Comparison of ENCODE assay signal across 22 cellular contexts in the genomic region with DNA sequence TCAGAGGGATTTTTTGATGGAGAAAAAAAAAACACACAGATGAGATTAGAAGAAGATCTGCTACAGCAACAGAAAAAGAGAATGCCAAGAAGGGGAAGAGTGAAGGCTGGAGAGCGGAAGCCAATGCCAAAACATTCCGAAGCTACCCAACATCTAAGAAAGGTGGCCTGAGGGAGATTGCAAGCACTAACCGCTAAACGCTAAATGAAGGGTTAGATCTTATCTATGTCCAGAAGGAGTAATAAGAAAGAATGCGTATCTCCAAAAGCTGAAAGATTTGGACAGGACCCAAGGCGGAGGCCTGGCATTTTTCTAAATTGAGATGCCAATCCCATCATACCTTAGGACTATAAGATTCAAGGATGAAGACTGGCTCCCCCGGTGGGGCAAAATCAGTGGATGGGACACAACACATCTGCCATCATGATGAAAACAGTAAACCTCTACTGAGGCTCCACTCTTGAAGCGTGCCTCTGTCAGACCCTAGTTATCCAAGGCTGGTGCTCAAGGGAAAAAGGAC. TPM values are rescaled to one million over a fixed set of nuclear protein-coding genes. Genes with fewer than 3 reads are reported as not detected.
DNase-seq lines count a peak whose midpoint lies in the region; ATAC-seq, FAIRE-seq and TF ChIP-seq lines count a peak whose summit lies in the region.
"Had no signal": no experiment of that assay in that cellular context is flagged by ENCODE, and none has a peak within 500 bp of the region (broad histone marks: within the 10 kb centered on the region; RNA-seq: fewer than 3 reads in every experiment).

No MANE protein-coding gene starts in this region.

- TF ChIP-seq POLR2A in K562 (conservative IDR thresholded peaks at IDR 0.05) = no peak

- H3K36me3 Mint-ChIP-seq in mesothelial cell of epicardium = no peaks in the 10 kb centered on the region
- no peaks in the 10 kb centered on the region for H3K36me3 Mint-ChIP-seq in CD4-positive, alpha-beta T cell (ENCODE audit: low read depth)
- H3K36me3 Mint-ChIP-seq: CD4-positive, CD25-positive, alpha-beta regulatory T cell; IgD-negative memory B cell had no signal

- in situ Hi-C loops in K562 (cut with MboI) = no loop called here

- H3K9ac ChIP-seq in K562 (ENCODE audit: insufficient read depth in 1 of 2, low read depth in 2 of 2, low read length in 2 of 2) = no peak overlapping the region
- H3K9ac ChIP-seq: GM23248 had no signal

- intact Hi-C loops in K562 (cut with micrococcal nuclease) = no loop called here
- intact Hi-C loops in CD4-positive, alpha-beta T cell (cut with DNase I, micrococcal nuclease) = no loop called here
- intact Hi-C loops in dorsolateral prefrontal cortex (cut with DNase I) = loop anchor here in 1 of 2 donors (5.0 kb wide), 1 partner anchor 36 kb away; no protein-coding TSS in a partner anchor

- H3K27me3 ChIP-seq in K562 (ENCODE audit: control insufficient read depth in 2 of 2, insufficient read depth in 2 of 2, low read length in 2 of 2) = peaks cover 9 to 25% of the 10 kb centered on the region in 2 experiments
- no peaks in the 10 kb centered on the region for H3K27me3 ChIP-seq in CD4-positive, alpha-beta T cell (ENCODE audit: control insufficient read depth, insufficient read depth, low read length)
- no peaks in the 10 kb centered on the region for H3K27me3 ChIP-seq in dorsolateral prefrontal cortex
- H3K27me3 ChIP-seq: BE2C had no signal

- 13% methylated on average over 8 of the region's 8 CpGs for WGBS in K562 (ENCODE audit: insufficient coverage, low coverage, missing lambda C conversion rate)

- FAIRE-seq in K562 (lab: Jason Lieb, UNC) = no peak
- FAIRE-seq: D721Med, GM12892, GM18507, HepG2 had no signal

- H3K36me3 ChIP-seq in K562 (ENCODE audit: control insufficient read depth, insufficient read depth, low read length) = no peaks in the 10 kb centered on the region
- H3K36me3 ChIP-seq: BE2C had no signal

- no peak for TF ChIP-seq RAD21 in K562 (CRISPR knock-in tag; conservative IDR thresholded peaks at IDR 0.05 in 1 of 2, IDR thresholded peaks at IDR 0.05 in 1 of 2)

- no peak overlapping the region for H3K4me3 ChIP-seq in K562
- H3K4me3 ChIP-seq in dorsolateral prefrontal cortex = no peak overlapping the region
- H3K4me3 ChIP-seq: GM23248 had no signal

- no peaks in the 10 kb centered on the region; the same call in 1 of the 2 replicates for H4K20me1 ChIP-seq in K562 (replicated peaks; ENCODE audit: control insufficient read depth, insufficient read depth, low read length)

- peak; percentile 74 for DNase-seq in ELF-1 (ENCODE audit: low read depth, low spot score)
- peak; percentile 48 for DNase-seq in M059J (ENCODE audit: low read depth)
- DNase-seq in K562 (ENCODE audit: extremely low read depth in 1 of 4, low spot score in 3 of 4) = no peak
- no peak for DNase-seq in mesothelial cell of epicardium (ENCODE audit: low spot score in 2 of 2, unreplicated experiment in 2 of 2)
- no peak for DNase-seq in CD4-positive, alpha-beta T cell
- no peak for DNase-seq in dorsolateral prefrontal cortex
- DNase-seq: BE2C; C1 segment of cervical spinal cord; Caco-2; CD4-positive, CD25-positive, alpha-beta regulatory T cell; GDM1; GM23248; H7; HFFc6 had no signal

- H3K27ac Mint-ChIP-seq in mesothelial cell of epicardium = peak overlapping the region; percentile 0
- H3K27ac Mint-ChIP-seq in CD4-positive, alpha-beta T cell = no peak overlapping the region
- H3K27ac Mint-ChIP-seq: HFFc6, IgD-negative memory B cell had no signal

- TF ChIP-seq CTCF in K562 (IDR thresholded peaks at IDR 0.05 in 2 of 3, conservative IDR thresholded peaks at IDR 0.05 in 1 of 3; ENCODE audit: insufficient read depth in 2 of 3, low read depth in 1 of 3, low read length in 3 of 3) (no peak), mesothelial cell of epicardium (IDR thresholded peaks at IDR 0.05; ENCODE audit: unreplicated experiment) (no peak), dorsolateral prefrontal cortex (IDR thresholded peaks at IDR 0.05 in 54 of 56, conservative IDR thresholded peaks at IDR 0.05 in 2 of 56; ENCODE audit: low read depth in 1 of 56, partially characterized antibody in 56 of 56) (no peak)
- no peak for TF ChIP-seq CTCF in CD4-positive, alpha-beta T cell (IDR thresholded peaks at IDR 0.05)

- H2AFZ ChIP-seq in K562 (ENCODE audit: low read depth, low read length) = no peak overlapping the region
- H2AFZ ChIP-seq: GM23248 had no signal

- H3K4me3 Mint-ChIP-seq in mesothelial cell of epicardium = no peak overlapping the region
- no peak overlapping the region for H3K4me3 Mint-ChIP-seq in CD4-positive, alpha-beta T cell
- H3K4me3 Mint-ChIP-seq: CD4-positive, CD25-positive, alpha-beta regulatory T cell; HFFc6; IgD-negative memory B cell had no signal

- no peaks in the 10 kb centered on the region for H3K79me2 ChIP-seq in K562 (ENCODE audit: control insufficient read depth, insufficient read depth, low read length)

- no peak overlapping the region for H3K27ac ChIP-seq in K562 (ENCODE audit: extremely low read depth, low read depth, low read length)
- H3K27ac ChIP-seq in CD4-positive, alpha-beta T cell (ENCODE audit: low read depth, low read length) = no peak overlapping the region
- H3K27ac ChIP-seq in dorsolateral prefrontal cortex = no peak overlapping the region
- H3K27ac ChIP-seq: GM23248 had no signal

- H3K4me2 ChIP-seq in K562 (ENCODE audit: insufficient read depth, low read length) = no peak overlapping the region

- BruUV-seq in K562 (replicated peaks; lab: Mats Ljungman, UMichigan) = no TSS peak

- H3K27me3 Mint-ChIP-seq in mesothelial cell of epicardium (ENCODE audit: low read depth) = no peaks in the 10 kb centered on the region
- no peaks in the 10 kb centered on the region for H3K27me3 Mint-ChIP-seq in CD4-positive, alpha-beta T cell

- CTCF ChIA-PET in K562 (lab: Yijun Ruan, JAX; ENCODE audit: low intra/inter-chr PET ratio) = no interaction called here
- CTCF ChIA-PET in CD4-positive, alpha-beta T cell (lab: Charles Lee) = no interaction called here

- no peaks in the 10 kb centered on the region for H3K9me3 ChIP-seq in K562 (replicated peaks; ENCODE audit: control insufficient read depth, insufficient read depth, low read depth, low read length)
- no peaks in the 10 kb centered on the region for H3K9me3 ChIP-seq in CD4-positive, alpha-beta T cell (ENCODE audit: control insufficient read depth, low read length)
- H3K9me3 ChIP-seq: BE2C had no signal

- no peak for TF ChIP-seq EP300 in K562 (IDR thresholded peaks at IDR 0.05; ENCODE audit: low read length)

- ATAC-seq in K562 = no peak
- ATAC-seq in HG02623 (IDR thresholded peaks at IDR 0.05; ENCODE audit: unreplicated experiment) = no peak
- no peak for ATAC-seq in CD4-positive, alpha-beta T cell (ENCODE audit: poor library complexity)
- ATAC-seq: HCT116, HepG2 had no signal

- peaks cover 17% of the 10 kb centered on the region for H3K4me1 Mint-ChIP-seq in mesothelial cell of epicardium
- no peaks in the 10 kb centered on the region for H3K4me1 Mint-ChIP-seq in CD4-positive, alpha-beta T cell (ENCODE audit: low read depth)

- no peaks in the 10 kb centered on the region for H3K9me3 Mint-ChIP-seq in mesothelial cell of epicardium
- H3K9me3 Mint-ChIP-seq in CD4-positive, alpha-beta T cell = no peaks in the 10 kb centered on the region
- H3K9me3 Mint-ChIP-seq: CD4-positive, CD25-positive, alpha-beta regulatory T cell; HFFc6; IgD-negative memory B cell had no signal

- POLR2A ChIA-PET in K562 (lab: Yijun Ruan, JAX) = interaction anchor here (0.6 to 2.2 kb wide), 2 partner anchors 15 to 136 kb away, joined by 3 to 6 read pairs; partner anchors contain the start of genes HMGB1 and USPL1
- POLR2A ChIA-PET in CD4-positive, alpha-beta T cell (lab: Charles Lee) = no interaction called here

- no peaks in the 10 kb centered on the region for H3K4me1 ChIP-seq in K562 (replicated peaks in 1 of 2; ENCODE audit: control insufficient read depth in 2 of 2, insufficient read depth in 2 of 2, low read length in 2 of 2)
- H3K4me1 ChIP-seq: BE2C had no signal

- H3K9me1 ChIP-seq in K562 (ENCODE audit: control insufficient read depth, insufficient read depth, low read length) = no peaks in the 10 kb centered on the region

RNA-seq across cellular contexts. Expression of gene HMGB1, which starts 15.6 kb away (rescaled TPM):
- 610 and 697 TPM in 2 replicates for total RNA-seq in M059J (2014; rRNA removed; shearing (Covaris generic))
- 55.4 and 188 TPM in 2 replicates for total RNA-seq in K562 (2011; cell fraction: chromatin; rRNA removed; ENCODE audit: low replicate concordance)
- total RNA-seq in K562 (2011; cell fraction: nucleolus; rRNA removed) = 38.2 and 49.9 TPM in 2 replicates
- 79.4 and 79.5 TPM in 2 replicates for total RNA-seq in K562 (2011; cell fraction: nucleoplasm; rRNA removed)
- total RNA-seq in K562 (2014; rRNA removed) (566 and 689 TPM in 2 replicates), K562 (2014; rRNA removed; fragmentation: Illumina TruSeq; extraction: Trizol) (933 and 1,114 TPM in 2 replicates), K562 (2015; rRNA removed; fragmentation: Illumina TruSeq; extraction: Trizol) (974 and 1,083 TPM in 2 replicates), K562 (2021) (441 and 442 TPM in 2 replicates), mesothelial cell of epicardium (465 to 476 TPM (median 465 TPM) in 3 replicates), dorsolateral prefrontal cortex (100 to 1,000 TPM; 153 to 327 (median 228) TPM)
- polyA plus RNA-seq in K562 (2011; rRNA removed) (325 and 454 TPM in 2 replicates), K562 (2014; fragmentation: Illumina TruSeq; extraction: Trizol) (1,153 and 1,284 TPM in 2 replicates), K562 (2014; fragmentation: Nextera tagmentation; extraction: Ambion mirVana) (1,000 to 10,000 TPM; 1,767 to 1,896 TPM), K562 (2014; rRNA removed) (835 and 850 TPM in 2 replicates)
- polyA plus RNA-seq in K562 (2011; cell fraction: cytosol; rRNA removed) = 50.0 and 125 TPM in 2 replicates
- polyA plus RNA-seq in K562 (2011; cell fraction: nucleus; rRNA removed) = 87.7 and 155 TPM in 2 replicates
- polyA plus RNA-seq in K562 (2012) = 367 and 762 TPM in 2 replicates
- 163 and 197 TPM in 2 replicates for polyA minus RNA-seq in K562 (2011; rRNA and poly(A)+ RNA removed)
- polyA minus RNA-seq in K562 (2011; cell fraction: cytosol; rRNA and poly(A)+ RNA removed) = 132 and 144 TPM in 2 replicates
- 54.7 and 120 TPM in 2 replicates for polyA minus RNA-seq in K562 (2011; cell fraction: nucleus; rRNA and poly(A)+ RNA removed)
- 100 to 1,000 TPM; 448 to 465 TPM for total RNA-seq in CD4-positive, alpha-beta T cell

RNA-seq across cellular contexts. Expression of gene UBE2L5, which starts 59.0 kb away (rescaled TPM):
- total RNA-seq in M059J (2014; rRNA removed; shearing (Covaris generic)) = not detected in 2 replicates
- total RNA-seq in K562 (2011; cell fraction: chromatin; rRNA removed; ENCODE audit: low replicate concordance) = not detected in 2 replicates
- not detected in 2 replicates for total RNA-seq in K562 (2011; cell fraction: nucleolus; rRNA removed)
- total RNA-seq in K562 (2011; cell fraction: nucleoplasm; rRNA removed) = not detected in 2 replicates
- total RNA-seq in K562 (2014; rRNA removed) (not detected in 2 replicates), K562 (2014; rRNA removed; fragmentation: Illumina TruSeq; extraction: Trizol) (not detected in 2 replicates), K562 (2015; rRNA removed; fragmentation: Illumina TruSeq; extraction: Trizol) (not detected in 2 replicates), K562 (2021) (not detected in 2 replicates), mesothelial cell of epicardium (0.20 TPM in 1 of 3 replicates, not detected in the others), dorsolateral prefrontal cortex (1 to 10 TPM in 36 of 120 experiments, under 1 TPM in 66, not detected in 18; 0.22 to 2.8 (median 0.73) TPM)
- polyA plus RNA-seq in K562 (2011; rRNA removed) (1.4 and 1.5 TPM in 2 replicates), K562 (2014; fragmentation: Illumina TruSeq; extraction: Trizol) (0.86 TPM in 1 of 2 replicates, not detected in the other), K562 (2014; fragmentation: Nextera tagmentation; extraction: Ambion mirVana) (under 1 TPM in 1 of 2 experiments, not detected in 1; 0.22 TPM), K562 (2014; rRNA removed) (not detected in 2 replicates)
- 0.33 TPM in 1 of 2 replicates, not detected in the other for polyA plus RNA-seq in K562 (2011; cell fraction: cytosol; rRNA removed)
- 0.35 TPM in 1 of 2 replicates, not detected in the other for polyA plus RNA-seq in K562 (2011; cell fraction: nucleus; rRNA removed)
- 0.62 and 7.2 TPM in 2 replicates for polyA plus RNA-seq in K562 (2012)
- 0.45 and 1.9 TPM in 2 replicates for polyA minus RNA-seq in K562 (2011; rRNA and poly(A)+ RNA removed)
- polyA minus RNA-seq in K562 (2011; cell fraction: cytosol; rRNA and poly(A)+ RNA removed) = not detected in 2 replicates
- polyA minus RNA-seq in K562 (2011; cell fraction: nucleus; rRNA and poly(A)+ RNA removed) = not detected in 2 replicates
- under 1 TPM in 1 of 2 experiments, not detected in 1; 0.11 TPM for total RNA-seq in CD4-positive, alpha-beta T cell
- total RNA-seq: A172; Caco-2; CD4-positive, CD25-positive, alpha-beta regulatory T cell; GM23248; H7 had no signal
- polyA plus RNA-seq: CD4-positive, CD25-positive, alpha-beta regulatory T cell; GM23248; HepG2; IgD-negative memory B cell had no signal

Comparison
In these comparisons a context has a peak if more than half of its experiments do, and no peak if none do; other contexts are left out.
1. DNase-seq: peak in ELF-1 (single experiment) and M059J (single experiment); none in K562 (0 of 4), mesothelial cell of epicardium (0 of 2), CD4-positive, alpha-beta T cell (0 of 10) and dorsolateral prefrontal cortex (0 of 10).